24 cellular contexts compared by ENCODE assay signal in the genomic region with DNA sequence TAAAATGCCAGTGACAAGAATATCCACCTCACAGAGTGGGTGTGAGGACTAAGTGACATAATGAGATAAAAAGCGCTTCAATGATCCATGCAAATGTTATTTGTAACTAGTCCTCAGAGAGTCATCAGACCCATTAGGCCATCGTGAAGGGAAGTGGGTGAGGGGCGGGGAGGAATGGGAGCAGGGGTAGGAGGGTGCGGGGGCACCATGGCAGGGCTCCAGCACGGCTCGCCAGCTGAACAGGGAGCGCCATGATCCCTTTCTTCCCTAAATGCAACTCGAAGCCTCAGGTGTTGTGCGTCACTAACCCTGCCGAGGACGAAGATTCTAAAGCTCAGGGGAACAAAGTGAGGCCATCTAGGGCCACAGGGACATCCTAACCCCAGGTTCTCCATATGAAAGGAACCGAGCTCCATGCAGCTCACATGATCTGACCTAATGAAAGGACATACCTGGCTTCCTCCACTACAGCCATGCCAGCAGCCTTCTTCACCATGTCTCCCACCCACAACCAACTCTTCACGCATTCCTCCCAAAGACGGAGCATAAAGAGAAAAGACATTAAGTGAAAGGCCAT.
"Had no signal": no experiment of that assay in that cellular context is flagged by ENCODE, and none has a peak within 500 bp of the region (broad histone marks: within the 10 kb centered on the region; RNA-seq: fewer than 3 reads in every experiment).

No MANE protein-coding gene starts in this region.

- H3K4me1 ChIP-seq: gastroesophageal sphincter, left lung, lower lobe of right lung, psoas muscle, right lobe of liver, stomach had no signal

- H3K27ac ChIP-seq: esophagus squamous epithelium, gastroesophageal sphincter, left lung, lower lobe of right lung, ovary, psoas muscle, right lobe of liver, stomach, thoracic aorta had no signal

- H3K27me3 ChIP-seq: esophagus squamous epithelium, gastroesophageal sphincter, left lung, ovary, right lobe of liver, stomach had no signal

- H3K36me3 ChIP-seq: left lung, lower lobe of right lung, ovary, right lobe of liver had no signal

- H3K4me3 ChIP-seq: esophagus squamous epithelium, gastroesophageal sphincter, left lung, lower lobe of right lung, ovary, psoas muscle, right lobe of liver, stomach, thoracic aorta had no signal

- H3K27ac Mint-ChIP-seq: effector memory CD8-positive, alpha-beta T cell; immature natural killer cell; memory B cell; mesothelial cell of epicardium; natural killer cell had no signal

- H3K9me3 Mint-ChIP-seq: effector memory CD8-positive, alpha-beta T cell; immature natural killer cell; memory B cell; mesothelial cell of epicardium; natural killer cell; neural crest cell had no signal

- H3K27me3 Mint-ChIP-seq: effector memory CD8-positive, alpha-beta T cell; memory B cell had no signal

- FAIRE-seq: keratinocyte had no signal

- DNase-seq: effector memory CD8-positive, alpha-beta T cell; esophagus squamous epithelium; foreskin fibroblast; immature natural killer cell; left lung; lower lobe of right lung; natural killer cell; nucleus accumbens; ovary; psoas muscle; retina; right lobe of liver; stimulated activated CD4-positive, alpha-beta T cell treated with anti-CD3 and anti-CD28 coated beads, Interleukin-2, amount 100 ng/mL, for 24 hours; stimulated activated CD4-positive, alpha-beta T cell treated with anti-CD3 and anti-CD28 coated beads, Interleukin-4, amount 100 ng/mL, for 4 hours; stimulated activated naive CD4-positive, alpha-beta T cell; stomach; substantia nigra; trophoblast cell had no signal

- H3K4me3 Mint-ChIP-seq: effector memory CD8-positive, alpha-beta T cell; immature natural killer cell; memory B cell; mesothelial cell of epicardium; natural killer cell; neural crest cell had no signal

- H3K9me3 ChIP-seq: esophagus squamous epithelium, gastroesophageal sphincter, left lung, lower lobe of right lung, ovary, psoas muscle, right lobe of liver, stomach, thoracic aorta had no signal

- ATAC-seq: effector memory CD8-positive, alpha-beta T cell; gastroesophageal sphincter; left lung; lower lobe of right lung; natural killer cell; psoas muscle; right lobe of liver had no signal

- H3K36me3 Mint-ChIP-seq: immature natural killer cell, natural killer cell had no signal

- H3K4me1 Mint-ChIP-seq: immature natural killer cell, memory B cell, natural killer cell had no signal
